ENCODE assay signal across 1 cellular context in the genomic region with DNA sequence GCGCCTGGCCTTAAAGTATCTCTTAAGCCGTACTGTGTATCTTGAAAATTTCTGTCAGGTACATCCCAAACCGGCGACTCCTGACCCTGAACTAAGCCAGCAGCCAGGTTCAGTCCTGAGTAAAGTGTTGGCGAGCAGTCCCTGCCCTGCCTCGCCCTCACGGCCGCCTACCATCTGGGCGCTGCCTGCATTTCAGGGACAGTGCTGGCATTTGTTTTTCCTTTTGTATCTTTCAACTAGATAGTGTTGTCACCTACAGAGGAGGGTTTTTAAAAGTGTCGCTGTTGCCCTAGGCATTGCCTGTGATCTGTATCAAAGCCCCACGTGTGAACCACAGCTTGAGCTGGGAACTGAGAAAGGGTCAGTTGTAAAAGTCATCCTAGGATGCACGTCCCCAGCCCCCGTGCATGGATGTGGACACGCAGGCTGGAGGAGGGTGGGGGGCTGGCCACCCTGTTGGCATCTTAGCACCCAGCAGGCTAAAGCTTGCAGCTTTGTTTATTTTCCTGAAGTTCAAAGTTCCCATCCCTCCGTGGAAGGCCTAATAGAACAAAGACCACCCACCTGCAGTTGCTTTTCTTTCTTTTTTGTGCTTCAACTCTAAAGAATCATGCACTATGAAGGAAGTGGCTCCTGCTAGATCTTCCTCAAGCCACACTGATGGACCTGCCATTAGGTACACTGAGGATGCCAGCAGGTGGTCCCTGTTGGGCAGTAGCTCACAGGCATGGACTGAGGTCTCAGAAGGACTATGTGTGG.
TF ChIP-seq lines count a peak whose summit lies in the region.

No MANE protein-coding gene starts in this region.

TF ChIP-seq in HepG2, 621 proteins besides CTCF, POLR2A, EP300 and RAD21 (continued from another document and continues in another):
- no peak for TF ChIP-seq ZNF407 (CRISPR knock-in tag; IDR thresholded peaks at IDR 0.05; ENCODE audit: not compliant biosample characterization)
- TF ChIP-seq AHR (CRISPR knock-in tag; IDR thresholded peaks at IDR 0.05): no peak
- TF ChIP-seq, protein P1, sequence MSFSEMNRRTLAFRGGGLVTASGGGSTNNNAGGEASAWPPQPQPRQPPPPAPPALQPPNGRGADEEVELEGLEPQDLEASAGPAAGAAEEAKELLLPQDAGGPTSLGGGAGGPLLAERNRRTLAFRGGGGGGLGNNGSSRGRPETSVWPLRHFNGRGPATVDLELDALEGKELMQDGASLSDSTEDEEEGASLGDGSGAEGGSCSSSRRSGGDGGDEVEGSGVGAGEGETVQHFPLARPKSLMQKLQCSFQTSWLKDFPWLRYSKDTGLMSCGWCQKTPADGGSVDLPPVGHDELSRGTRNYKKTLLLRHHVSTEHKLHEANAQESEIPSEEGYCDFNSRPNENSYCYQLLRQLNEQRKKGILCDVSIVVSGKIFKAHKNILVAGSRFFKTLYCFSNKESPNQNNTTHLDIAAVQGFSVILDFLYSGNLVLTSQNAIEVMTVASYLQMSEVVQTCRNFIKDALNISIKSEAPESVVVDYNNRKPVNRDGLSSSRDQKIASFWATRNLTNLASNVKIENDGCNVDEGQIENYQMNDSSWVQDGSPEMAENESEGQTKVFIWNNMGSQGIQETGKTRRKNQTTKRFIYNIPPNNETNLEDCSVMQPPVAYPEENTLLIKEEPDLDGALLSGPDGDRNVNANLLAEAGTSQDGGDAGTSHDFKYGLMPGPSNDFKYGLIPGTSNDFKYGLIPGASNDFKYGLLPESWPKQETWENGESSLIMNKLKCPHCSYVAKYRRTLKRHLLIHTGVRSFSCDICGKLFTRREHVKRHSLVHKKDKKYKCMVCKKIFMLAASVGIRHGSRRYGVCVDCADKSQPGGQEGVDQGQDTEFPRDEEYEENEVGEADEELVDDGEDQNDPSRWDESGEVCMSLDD (CRISPR knock-in tag; IDR thresholded peaks at IDR 0.05; ENCODE audit: borderline replicate concordance): 0 out of 2 replicates have a peak, but pooled peaks have one; percentile 36
- no peak for TF ChIP-seq RARG (CRISPR knock-in tag; IDR thresholded peaks at IDR 0.05; ENCODE audit: low read depth)
- no peak for TF ChIP-seq TAF15 (IDR thresholded peaks at IDR 0.05; ENCODE audit: low read depth, low read length, poor library complexity, severe bottlenecking)
- TF ChIP-seq RFX1 (IDR thresholded peaks at IDR 0.05): no peak
- no peak for TF ChIP-seq CHCHD3 (CRISPR knock-in tag; IDR thresholded peaks at IDR 0.05)
- TF ChIP-seq ZNF121 (CRISPR knock-in tag; IDR thresholded peaks at IDR 0.05): no peak
- TF ChIP-seq ZNF292 (CRISPR knock-in tag; IDR thresholded peaks at IDR 0.05; ENCODE audit: borderline replicate concordance, low read depth): peak; percentile 44; the same call in 1 of the 2 replicates
- no peak for TF ChIP-seq ZSCAN5A (CRISPR knock-in tag; IDR thresholded peaks at IDR 0.05; ENCODE audit: borderline replicate concordance)
- no peak for TF ChIP-seq PTBP1 (IDR thresholded peaks at IDR 0.05; ENCODE audit: low read depth, low read length, poor library complexity, severe bottlenecking)
- peak; percentile 37; the same call in 1 of the 2 replicates for TF ChIP-seq YEATS2 (CRISPR knock-in tag; IDR thresholded peaks at IDR 0.05; ENCODE audit: borderline replicate concordance)
- TF ChIP-seq ZMYM2 (CRISPR knock-in tag; IDR thresholded peaks at IDR 0.05): no peak
- TF ChIP-seq SIN3A (IDR thresholded peaks at IDR 0.05; ENCODE audit: borderline replicate concordance, low read depth, low read length): no peak
- no peak for TF ChIP-seq ZNF180 (CRISPR knock-in tag; IDR thresholded peaks at IDR 0.05; ENCODE audit: borderline replicate concordance, low read depth)
- no peak for TF ChIP-seq ZNF543 (CRISPR knock-in tag; IDR thresholded peaks at IDR 0.05)
- no peak for TF ChIP-seq FOXK2 (IDR thresholded peaks at IDR 0.05)
- TF ChIP-seq, protein P2, sequence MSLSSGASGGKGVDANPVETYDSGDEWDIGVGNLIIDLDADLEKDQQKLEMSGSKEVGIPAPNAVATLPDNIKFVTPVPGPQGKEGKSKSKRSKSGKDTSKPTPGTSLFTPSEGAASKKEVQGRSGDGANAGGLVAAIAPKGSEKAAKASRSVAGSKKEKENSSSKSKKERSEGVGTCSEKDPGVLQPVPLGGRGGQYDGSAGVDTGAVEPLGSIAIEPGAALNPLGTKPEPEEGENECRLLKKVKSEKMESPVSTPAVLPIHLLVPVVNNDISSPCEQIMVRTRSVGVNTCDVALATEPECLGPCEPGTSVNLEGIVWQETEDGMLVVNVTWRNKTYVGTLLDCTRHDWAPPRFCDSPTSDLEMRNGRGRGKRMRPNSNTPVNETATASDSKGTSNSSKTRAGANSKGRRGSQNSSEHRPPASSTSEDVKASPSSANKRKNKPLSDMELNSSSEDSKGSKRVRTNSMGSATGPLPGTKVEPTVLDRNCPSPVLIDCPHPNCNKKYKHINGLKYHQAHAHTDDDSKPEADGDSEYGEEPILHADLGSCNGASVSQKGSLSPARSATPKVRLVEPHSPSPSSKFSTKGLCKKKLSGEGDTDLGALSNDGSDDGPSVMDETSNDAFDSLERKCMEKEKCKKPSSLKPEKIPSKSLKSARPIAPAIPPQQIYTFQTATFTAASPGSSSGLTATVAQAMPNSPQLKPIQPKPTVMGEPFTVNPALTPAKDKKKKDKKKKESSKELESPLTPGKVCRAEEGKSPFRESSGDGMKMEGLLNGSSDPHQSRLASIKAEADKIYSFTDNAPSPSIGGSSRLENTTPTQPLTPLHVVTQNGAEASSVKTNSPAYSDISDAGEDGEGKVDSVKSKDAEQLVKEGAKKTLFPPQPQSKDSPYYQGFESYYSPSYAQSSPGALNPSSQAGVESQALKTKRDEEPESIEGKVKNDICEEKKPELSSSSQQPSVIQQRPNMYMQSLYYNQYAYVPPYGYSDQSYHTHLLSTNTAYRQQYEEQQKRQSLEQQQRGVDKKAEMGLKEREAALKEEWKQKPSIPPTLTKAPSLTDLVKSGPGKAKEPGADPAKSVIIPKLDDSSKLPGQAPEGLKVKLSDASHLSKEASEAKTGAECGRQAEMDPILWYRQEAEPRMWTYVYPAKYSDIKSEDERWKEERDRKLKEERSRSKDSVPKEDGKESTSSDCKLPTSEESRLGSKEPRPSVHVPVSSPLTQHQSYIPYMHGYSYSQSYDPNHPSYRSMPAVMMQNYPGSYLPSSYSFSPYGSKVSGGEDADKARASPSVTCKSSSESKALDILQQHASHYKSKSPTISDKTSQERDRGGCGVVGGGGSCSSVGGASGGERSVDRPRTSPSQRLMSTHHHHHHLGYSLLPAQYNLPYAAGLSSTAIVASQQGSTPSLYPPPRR (CRISPR knock-in tag; IDR thresholded peaks at IDR 0.05; ENCODE audit: borderline replicate concordance): peak; percentile 88
- TF ChIP-seq YY1 (IDR thresholded peaks at IDR 0.05; ENCODE audit: insufficient read depth, insufficient replicate concordance, low read depth, low read length): no peak
- 0 out of 2 replicates have a peak, but pooled peaks have one; percentile 28 for TF ChIP-seq ZNF343 (CRISPR knock-in tag; IDR thresholded peaks at IDR 0.05)
- TF ChIP-seq ZNF101 (CRISPR knock-in tag; IDR thresholded peaks at IDR 0.05; ENCODE audit: borderline replicate concordance, low read depth): no peak
- peak; percentile 56; the same call in 1 of the 2 replicates for TF ChIP-seq SOX13 (IDR thresholded peaks at IDR 0.05)
- peak in 1 of 2 experiments; percentile 66; a peak in 2 of 4 replicates for TF ChIP-seq SOX13 (CRISPR knock-in tag; conservative IDR thresholded peaks at IDR 0.05 in 1 of 2, IDR thresholded peaks at IDR 0.05 in 1 of 2)
- TF ChIP-seq CHD2 (IDR thresholded peaks at IDR 0.05; ENCODE audit: low read depth, low read length): no peak
- TF ChIP-seq, protein P3, sequence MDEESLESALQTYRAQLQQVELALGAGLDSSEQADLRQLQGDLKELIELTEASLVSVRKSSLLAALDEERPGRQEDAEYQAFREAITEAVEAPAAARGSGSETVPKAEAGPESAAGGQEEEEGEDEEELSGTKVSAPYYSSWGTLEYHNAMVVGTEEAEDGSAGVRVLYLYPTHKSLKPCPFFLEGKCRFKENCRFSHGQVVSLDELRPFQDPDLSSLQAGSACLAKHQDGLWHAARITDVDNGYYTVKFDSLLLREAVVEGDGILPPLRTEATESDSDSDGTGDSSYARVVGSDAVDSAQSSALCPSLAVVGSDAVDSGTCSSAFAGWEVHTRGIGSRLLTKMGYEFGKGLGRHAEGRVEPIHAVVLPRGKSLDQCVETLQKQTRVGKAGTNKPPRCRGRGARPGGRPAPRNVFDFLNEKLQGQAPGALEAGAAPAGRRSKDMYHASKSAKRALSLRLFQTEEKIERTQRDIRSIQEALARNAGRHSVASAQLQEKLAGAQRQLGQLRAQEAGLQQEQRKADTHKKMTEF (CRISPR knock-in tag; IDR thresholded peaks at IDR 0.05): 0 out of 2 replicates have a peak, but pooled peaks have one; percentile 27
- no peak for TF ChIP-seq ZNF460 (CRISPR knock-in tag; IDR thresholded peaks at IDR 0.05; ENCODE audit: borderline replicate concordance)
- no peak for TF ChIP-seq ZFP82 (CRISPR knock-in tag; IDR thresholded peaks at IDR 0.05; ENCODE audit: borderline replicate concordance)
- TF ChIP-seq SRSF4 (IDR thresholded peaks at IDR 0.05; ENCODE audit: low read depth, low read length, poor library complexity, severe bottlenecking): no peak
- TF ChIP-seq, protein P4, sequence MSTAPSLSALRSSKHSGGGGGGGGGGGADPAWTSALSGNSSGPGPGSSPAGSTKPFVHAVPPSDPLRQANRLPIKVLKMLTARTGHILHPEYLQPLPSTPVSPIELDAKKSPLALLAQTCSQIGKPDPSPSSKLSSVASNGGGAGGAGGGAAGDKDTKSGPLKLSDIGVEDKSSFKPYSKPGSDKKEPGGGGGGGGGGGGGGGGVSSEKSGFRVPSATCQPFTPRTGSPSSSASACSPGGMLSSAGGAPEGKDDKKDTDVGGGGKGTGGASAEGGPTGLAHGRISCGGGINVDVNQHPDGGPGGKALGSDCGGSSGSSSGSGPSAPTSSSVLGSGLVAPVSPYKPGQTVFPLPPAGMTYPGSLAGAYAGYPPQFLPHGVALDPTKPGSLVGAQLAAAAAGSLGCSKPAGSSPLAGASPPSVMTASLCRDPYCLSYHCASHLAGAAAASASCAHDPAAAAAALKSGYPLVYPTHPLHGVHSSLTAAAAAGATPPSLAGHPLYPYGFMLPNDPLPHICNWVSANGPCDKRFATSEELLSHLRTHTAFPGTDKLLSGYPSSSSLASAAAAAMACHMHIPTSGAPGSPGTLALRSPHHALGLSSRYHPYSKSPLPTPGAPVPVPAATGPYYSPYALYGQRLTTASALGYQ (CRISPR knock-in tag; IDR thresholded peaks at IDR 0.05): peak; percentile 50; the same call in 1 of the 2 replicates
- TF ChIP-seq HNRNPH1 (optimal IDR thresholded peaks at IDR 0.05; ENCODE audit: low read depth, low read length): no peak
- peak; percentile 35; the same call in 1 of the 2 replicates for TF ChIP-seq ZNF670 (CRISPR knock-in tag; IDR thresholded peaks at IDR 0.05; ENCODE audit: borderline replicate concordance)
- no peak for TF ChIP-seq ZNF674 (CRISPR knock-in tag; IDR thresholded peaks at IDR 0.05; ENCODE audit: low read depth)
